ENCODE assay signal across 8 cellular contexts in the genomic region with DNA sequence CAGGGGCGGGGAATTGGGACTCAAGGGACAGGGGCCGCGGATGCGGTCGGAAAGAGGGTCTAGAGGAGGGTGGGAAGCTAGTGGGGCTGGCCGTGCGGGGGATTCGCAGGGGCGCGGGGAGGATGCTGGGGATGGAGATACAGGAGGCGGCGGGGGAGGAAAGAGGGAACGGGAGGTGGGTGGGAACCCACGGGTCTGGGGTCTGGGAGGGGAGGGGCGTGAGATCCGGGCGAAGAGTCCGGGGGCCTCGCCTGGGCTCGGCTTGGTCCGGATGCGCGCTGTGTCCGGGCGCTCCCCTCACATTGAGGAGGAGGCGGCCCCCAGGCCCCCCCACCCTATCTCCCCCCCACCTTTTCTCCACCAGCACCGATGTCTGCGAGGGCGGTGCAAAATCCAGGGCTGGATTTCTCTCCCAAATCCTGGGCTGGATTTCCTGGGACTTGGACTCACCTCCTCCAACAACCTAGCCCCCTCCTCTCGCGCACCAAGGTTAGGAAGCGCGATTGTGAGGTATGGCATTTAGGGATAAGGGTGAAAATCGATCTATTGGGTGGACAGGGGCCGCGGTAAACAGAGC. TPM values are rescaled to one million over a fixed set of nuclear protein-coding genes. Genes with fewer than 3 reads are reported as not detected.
A peak's percentile ranks its signal among the peaks of the same experiment; 100 is the strongest.
DNase-seq lines count a peak whose midpoint lies in the region; ATAC-seq and TF ChIP-seq lines count a peak whose summit lies in the region.

TSS of gene AGAP2 (minus strand) at position 82 of the 577 bp plus-strand sequence. CDS start 496 bp downstream, outside the sequence.

- in situ Hi-C loops in gastrocnemius medialis (cut with MboI; ENCODE audit: low sequenced_read_pairs in 4 of 4): no loop called here

- TF ChIP-seq POLR2A in gastrocnemius medialis (IDR thresholded peaks at IDR 0.05) (no peak), lower leg skin (IDR thresholded peaks at IDR 0.05) (no peak)

- H3K36me3 ChIP-seq in SJCRH30 (no peaks in the 10 kb centered on the region), gastrocnemius medialis (no peaks in the 10 kb centered on the region)

- DNase-seq in DMS79 treated with DMSO at 0.1 percent for 48 hours (lab: John Stamatoyannopoulos, UW) (peak; percentile 43), DMS79 (lab: John Stamatoyannopoulos, UW) (no peak), SJCRH30 (peak; percentile 98 to 100), fibroblast of pulmonary artery (ENCODE audit: low read depth) (no peak), gastrocnemius medialis (no peak), lower leg skin (ENCODE audit: low spot score in 2 of 2) (no peak)
- no peak for DNase-seq in activated effector memory CD4-positive, alpha-beta T cell treated with Interleukin-2 at 50 U/mL for 16 hours

- TF ChIP-seq CTCF in fibroblast of pulmonary artery (IDR thresholded peaks at IDR 0.05; ENCODE audit: low read length, missing control alignments): no peak
- TF ChIP-seq CTCF in gastrocnemius medialis (IDR thresholded peaks at IDR 0.05 in 4 of 5, conservative IDR thresholded peaks at IDR 0.05 in 1 of 5): no peak
- TF ChIP-seq CTCF in lower leg skin (IDR thresholded peaks at IDR 0.05): no peak

- H3K27me3 ChIP-seq in SJCRH30: peaks cover 61% of the 10 kb centered on the region
- H3K27me3 ChIP-seq in gastrocnemius medialis: peaks cover 46 to 55% (median 47%) of the 10 kb centered on the region in 3 donors

- H3K27ac ChIP-seq in SJCRH30: no peak within 1 kb of the TSS
- H3K27ac ChIP-seq in gastrocnemius medialis: peak within 1 kb of the TSS; percentile 41 to 66 (median 58)

- H3K4me3 ChIP-seq in SJCRH30 (peak within 1 kb of the TSS; percentile 46), fibroblast of pulmonary artery (replicated peaks; ENCODE audit: low read depth, low read length) (peak within 1 kb of the TSS; percentile 17), gastrocnemius medialis (peak within 1 kb of the TSS; percentile 23 to 49 (median 47)), lower leg skin (ENCODE audit: low read depth, poor library complexity, severe bottlenecking) (no peak within 1 kb of the TSS)

- ATAC-seq in gastrocnemius medialis: no peak
- no peak for ATAC-seq in HG03280 (IDR thresholded peaks at IDR 0.05; ENCODE audit: unreplicated experiment)

- 16 to 33% methylated on average over 34 to 36 of the region's 36 CpGs for WGBS in lower leg skin, 2 donors

- intact Hi-C loops in gastrocnemius medialis (cut with DNase I; ENCODE audit: low total_unique reads) (no loop called here), lower leg skin (cut with DNase I; ENCODE audit: low total_unique reads) (no loop called here)

- no peaks in the 10 kb centered on the region for H3K9me3 ChIP-seq in SJCRH30 (replicated peaks)
- no peaks in the 10 kb centered on the region for H3K9me3 ChIP-seq in gastrocnemius medialis

- H3K4me1 ChIP-seq in SJCRH30 (peaks cover 39% of the 10 kb centered on the region), gastrocnemius medialis (peaks cover 7 to 27% of the 10 kb centered on the region in 2 donors)

RNA-seq across cellular contexts. Expression of gene AGAP2, which starts in this region (rescaled TPM):
- total RNA-seq in SJCRH30 (2014; rRNA removed; shearing (Covaris generic)): 38.6 and 39.7 TPM in 2 replicates
- total RNA-seq in gastrocnemius medialis (1 to 10 TPM; 1.8 to 5.4 (median 3.7) TPM), lower leg skin (1 to 10 TPM in 3 of 4 donors, under 1 TPM in 1; 0.55 to 1.6 (median 1.3) TPM)

Comparison
In these comparisons a context has a peak if more than half of its experiments do, and no peak if none do; other contexts are left out.
1. DNase-seq: peak in DMS79 treated with DMSO at 0.1 percent for 48 hours (single experiment) and SJCRH30 (2 of 2); none in DMS79 (single experiment), fibroblast of pulmonary artery (single experiment), gastrocnemius medialis (0 of 2), lower leg skin (0 of 2) and activated effector memory CD4-positive, alpha-beta T cell treated with Interleukin-2 at 50 U/mL for 16 hours (single experiment).